16 cellular contexts compared by ENCODE assay signal in genomic region chr12:96448287-96448686, GRCh38. TPM values are rescaled to one million over a fixed set of nuclear protein-coding genes. Genes with fewer than 3 reads are reported as not detected.
DNase-seq lines count a peak whose midpoint lies in the region; ATAC-seq and TF ChIP-seq lines count a peak whose summit lies in the region.
"Had no signal": no experiment of that assay in that cellular context is flagged by ENCODE, and none has a peak within 500 bp of the region (broad histone marks: within the 10 kb centered on the region; RNA-seq: fewer than 3 reads in every experiment).

No MANE protein-coding gene starts in this region.

- H3K9me3 ChIP-seq in PC-9 (ENCODE audit: insufficient read depth, low read depth) (peaks cover 4% of the 10 kb centered on the region; the same call in 1 of the 2 replicates), osteoblast (ENCODE audit: low read depth, low read length) (no peaks in the 10 kb centered on the region)
- H3K9me3 ChIP-seq: HAP-1, left lung, tibial artery had no signal

- no peaks in the 10 kb centered on the region for H3K9me2 ChIP-seq in PC-9 (ENCODE audit: insufficient read depth)

- no peak for TF ChIP-seq CTCF in PC-9 (conservative IDR thresholded peaks at IDR 0.05)
- TF ChIP-seq CTCF in osteoblast (IDR thresholded peaks at IDR 0.05; ENCODE audit: extremely low read depth, low read depth, low read length) = no peak

- H3K4me3 ChIP-seq in PC-9 (no peak overlapping the region), osteoblast (ENCODE audit: insufficient read depth, low read length) (no peak overlapping the region)
- H3K4me3 ChIP-seq: HAP-1, left lung, tibial artery had no signal

- H3K4me1 ChIP-seq in PC-9 (replicated peaks; ENCODE audit: insufficient read depth) (peaks cover 58% of the 10 kb centered on the region), osteoblast (ENCODE audit: insufficient read depth, low read length) (peaks cover 29% of the 10 kb centered on the region)
- H3K4me1 ChIP-seq: HAP-1, tibial artery had no signal

- H3K36me3 ChIP-seq in PC-9 (ENCODE audit: low read depth) = no peaks in the 10 kb centered on the region
- no peaks in the 10 kb centered on the region for H3K36me3 ChIP-seq in osteoblast (ENCODE audit: insufficient read depth, low read length)
- H3K36me3 ChIP-seq: HAP-1, left lung, tibial artery had no signal

- peak; percentile 93 for DNase-seq in ELR (ENCODE audit: low read depth)
- peak in 1 of 2 experiments; percentile 69 for DNase-seq in PC-9
- DNase-seq in dermis microvascular lymphatic vessel endothelial cell (ENCODE audit: low read depth in 2 of 2) = peak; percentile 85 to 95
- peak; percentile 36 for DNase-seq in osteoblast (ENCODE audit: insufficient read length, low spot score, missing footprints)
- DNase-seq: activated naive CD8-positive, alpha-beta T cell treated with anti-CD3 and anti-CD28 coated beads for 36 hours; left lung; NCI-H1417 treated with DMSO at 0.1 percent for 48 hours; NCI-H526 treated with DMSO at 0.1 percent for 48 hours; occipital lobe; SHP77 treated with DMSO at 0.1 percent for 48 hours; stimulated activated CD4-positive, alpha-beta T cell treated with anti-CD3 and anti-CD28 coated beads, Interleukin-12 subunit alpha, Interleukin-12 subunit beta, amount 100 ng/mL, for 4 hours; tibial artery had no signal

- BruUV-seq in PC-9 (replicated peaks; lab: Mats Ljungman, UMichigan) = no TSS peak

- CTCF ChIA-PET in PC-9 (lab: Charles Lee) = interaction anchor here (0.6 kb wide), 1 partner anchor 41 kb away, joined by 3 read pairs; the partner anchor contains the start of gene CFAP54

- no peak overlapping the region; the same call in 1 of the 2 replicates for H2AFZ ChIP-seq in PC-9
- H2AFZ ChIP-seq in osteoblast (ENCODE audit: low read length) = peak overlapping the region; percentile 80

- no peaks in the 10 kb centered on the region for H3K79me2 ChIP-seq in PC-9 (ENCODE audit: low read depth)
- no peaks in the 10 kb centered on the region for H3K79me2 ChIP-seq in osteoblast (ENCODE audit: insufficient read depth, low read length)

- POLR2A ChIA-PET in PC-9 (lab: Charles Lee; ENCODE audit: unreplicated experiment) = interaction anchor here (0.5 to 0.7 kb wide), 4 partner anchors 38 to 455 kb away, joined by 3 to 7 read pairs (median 6); no protein-coding TSS in a partner anchor

- peak overlapping the region; percentile 90 for H3K27ac ChIP-seq in PC-9
- peak overlapping the region; percentile 47 for H3K27ac ChIP-seq in osteoblast (ENCODE audit: low read depth, low read length)
- H3K27ac ChIP-seq: tibial artery had no signal

- no peaks in the 10 kb centered on the region for H4K20me1 ChIP-seq in PC-9 (ENCODE audit: insufficient read depth)
- H4K20me1 ChIP-seq in osteoblast (ENCODE audit: insufficient read depth, low read length) = no peaks in the 10 kb centered on the region

- intact Hi-C loops in PC-9 (cut with micrococcal nuclease; ENCODE audit: unreplicated experiment) = loop anchor here (5.0 kb wide), 1 partner anchor 46 kb away; the partner anchor contains the start of gene CDK17

- peaks cover 46% of the 10 kb centered on the region for H3F3A ChIP-seq in PC-9 (ENCODE audit: insufficient read depth, low read depth)

- H3K27me3 ChIP-seq in PC-9 (ENCODE audit: insufficient read depth, low read depth) (no peaks in the 10 kb centered on the region), osteoblast (ENCODE audit: insufficient read depth, low read length) (no peaks in the 10 kb centered on the region)
- H3K27me3 ChIP-seq: left lung, tibial artery had no signal

- peak overlapping the region; percentile 32 for H3K4me2 ChIP-seq in PC-9
- H3K4me2 ChIP-seq in osteoblast (ENCODE audit: insufficient read depth, low read length) = peak overlapping the region; percentile 12

- ATAC-seq in GM21786 (IDR thresholded peaks at IDR 0.05; ENCODE audit: unreplicated experiment) = no peak
- ATAC-seq in GM21825 (IDR thresholded peaks at IDR 0.05; ENCODE audit: unreplicated experiment) = no peak
- no peak for ATAC-seq in GM18517 (IDR thresholded peaks at IDR 0.05; ENCODE audit: unreplicated experiment)
- ATAC-seq: left lung had no signal

RNA-seq across cellular contexts. Expression of gene CFAP54, which starts 41.1 kb away (rescaled TPM):
- total RNA-seq in PC-9 (2021) (7.1 and 16.4 TPM in 2 replicates), dermis microvascular lymphatic vessel endothelial cell (6.2 and 9.2 TPM in 2 replicates), osteoblast (2.2 and 3.2 TPM in 2 replicates)

RNA-seq across cellular contexts. Expression of gene CDK17, which starts 48.0 kb away (rescaled TPM):
- total RNA-seq in PC-9 (2021) = 22.5 and 29.0 TPM in 2 replicates
- 99.9 and 131 TPM in 2 replicates for total RNA-seq in dermis microvascular lymphatic vessel endothelial cell
- 64.8 and 68.0 TPM in 2 replicates for total RNA-seq in osteoblast
